ENCODE assay signal across 11 cellular contexts in genomic region chr9:114174876-114175771, GRCh38. TPM values are rescaled to one million over a fixed set of nuclear protein-coding genes. Genes with fewer than 3 reads are reported as not detected.
A peak's percentile ranks its signal among the peaks of the same experiment; 100 is the strongest.
DNase-seq lines count a peak whose midpoint lies in the region; ATAC-seq, FAIRE-seq and TF ChIP-seq lines count a peak whose summit lies in the region.
"Had no signal": no experiment of that assay in that cellular context is flagged by ENCODE, and none has a peak within 500 bp of the region (broad histone marks: within the 10 kb centered on the region; RNA-seq: fewer than 3 reads in every experiment).

No MANE protein-coding gene starts in this region.

- H3K4me3 ChIP-seq in HUES6 (ENCODE audit: low read depth, low read length) (no peak overlapping the region), smooth muscle cell (no peak overlapping the region)

- H3K9me3 ChIP-seq in HUES6 (ENCODE audit: control insufficient read depth, insufficient read depth, low read depth, low read length): no peaks in the 10 kb centered on the region
- H3K9me3 ChIP-seq in smooth muscle cell (replicated peaks; ENCODE audit: low read depth): no peaks in the 10 kb centered on the region

- H3K79me2 ChIP-seq in smooth muscle cell (ENCODE audit: low read depth): peaks cover 3% of the 10 kb centered on the region

- H3F3A ChIP-seq in smooth muscle cell (ENCODE audit: low read depth): peaks cover 28% of the 10 kb centered on the region

- no peak for TF ChIP-seq CTCF in smooth muscle cell (IDR thresholded peaks at IDR 0.05; ENCODE audit: borderline replicate concordance, insufficient read depth, poor library complexity, severe bottlenecking)

- H3K4me1 ChIP-seq in HUES6 (ENCODE audit: control insufficient read depth, insufficient read depth, low read length) (peaks cover 38% of the 10 kb centered on the region; the same call in 1 of the 2 replicates), smooth muscle cell (ENCODE audit: low read depth) (peaks cover 11% of the 10 kb centered on the region)

- H3K27ac ChIP-seq in HUES6 (ENCODE audit: low read depth, low read length): peak overlapping the region; percentile 26; the same call in 1 of the 2 replicates
- H3K27ac ChIP-seq in cingulate gyrus (ENCODE audit: low read depth, low read length): peak overlapping the region; percentile 39
- peak overlapping the region; percentile 99 for H3K27ac ChIP-seq in smooth muscle cell (ENCODE audit: low read depth)

- H3K4me2 ChIP-seq in smooth muscle cell: peak overlapping the region; percentile 34

- FAIRE-seq in GM19239 (lab: Jason Lieb, UNC): no peak

- H3K9ac ChIP-seq in HUES6 (ENCODE audit: low read length) (peak overlapping the region; percentile 42), smooth muscle cell (ENCODE audit: low read depth) (peak overlapping the region; percentile 93)

- H2AFZ ChIP-seq in smooth muscle cell (ENCODE audit: low read depth): no peak overlapping the region

- ATAC-seq in GM19324 (IDR thresholded peaks at IDR 0.05; ENCODE audit: low FRiP score, unreplicated experiment) (no peak), GM21576 (IDR thresholded peaks at IDR 0.05; ENCODE audit: unreplicated experiment) (no peak)

- WGBS in smooth muscle cell (ENCODE audit: low lambda C conversion rate): 40% methylated on average over 25 of the region's 26 CpGs

- H3K36me3 ChIP-seq in HUES6 (ENCODE audit: control insufficient read depth, insufficient read depth, low read length) (peaks cover 13% of the 10 kb centered on the region; the same call in 1 of the 2 replicates), smooth muscle cell (ENCODE audit: low read depth) (no peaks in the 10 kb centered on the region)

- H3K27me3 ChIP-seq in HUES6 (ENCODE audit: control insufficient read depth, insufficient read depth, low read length) (no peaks in the 10 kb centered on the region), smooth muscle cell (ENCODE audit: low read depth) (no peaks in the 10 kb centered on the region)

- peak; percentile 73 for DNase-seq in left kidney (ENCODE audit: low read depth, low spot score)
- DNase-seq in smooth muscle cell (lab: John Stamatoyannopoulos, UW; ENCODE audit: unreplicated experiment): peak; percentile 79
- DNase-seq in GM19239 (ENCODE audit: insufficient read length, low spot score): no peak
- no peak for DNase-seq in 8988T
- DNase-seq: activated B cell treated with CpG ODN at 0.5 μM for 24 hours; DMS153; NK-92 treated with Interleukin-12 subunit alpha and Interleukin-12 subunit beta, amount 100 ng/mL, for 24 hours had no signal

- peaks cover 9% of the 10 kb centered on the region for H4K20me1 ChIP-seq in smooth muscle cell (ENCODE audit: low read depth)

RNA-seq across cellular contexts. Expression of gene COL27A1, which starts 19.8 kb away (rescaled TPM):
- 18.1 and 20.7 TPM in 2 replicates for total RNA-seq in smooth muscle cell
- 19.9 and 33.5 TPM in 2 replicates for polyA plus RNA-seq in smooth muscle cell

Comparison
In these comparisons a context has a peak if more than half of its experiments do, and no peak if none do; other contexts are left out.
1. H3K27ac ChIP-seq: peak in every context shown above with its lines; median percentile 99 in smooth muscle cell; 39 in cingulate gyrus; 26 in HUES6.
2. DNase-seq: peak in left kidney (single experiment) and smooth muscle cell (single experiment); none in GM19239 (single experiment) and 8988T (single experiment).